In the genomic region with DNA sequence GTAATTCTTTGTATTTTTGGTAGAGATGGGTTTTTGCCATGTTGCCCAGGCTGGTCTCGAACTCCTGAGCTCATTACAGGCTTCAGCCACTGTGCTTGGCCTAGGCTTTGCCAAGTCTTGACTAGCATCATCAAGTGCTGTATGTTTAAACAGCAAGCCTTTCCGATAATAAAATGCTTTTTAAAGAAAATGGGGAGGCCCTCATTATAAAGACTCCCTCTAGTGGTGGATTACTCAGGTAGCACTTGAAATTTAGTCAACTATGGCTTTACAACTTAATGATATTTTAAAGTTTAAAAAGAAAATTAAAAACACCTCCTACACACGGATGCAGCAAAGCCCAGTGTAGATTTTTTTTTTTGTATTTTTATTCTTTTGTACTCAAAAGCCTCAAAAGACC, we compare ENCODE assay signal across 10 cellular contexts.
DNase-seq lines count a peak whose midpoint lies in the region; ATAC-seq and TF ChIP-seq lines count a peak whose summit lies in the region.
"Had no signal": no experiment of that assay in that cellular context is flagged by ENCODE, and none has a peak within 500 bp of the region (broad histone marks: within the 10 kb centered on the region; RNA-seq: fewer than 3 reads in every experiment).

No MANE protein-coding gene starts in this region.

- DNase-seq in NCI-H1105 treated with DMSO at 0.1 percent for 48 hours (lab: John Stamatoyannopoulos, UW), result peak; percentile 36
- DNase-seq in NCI-H1105 (lab: John Stamatoyannopoulos, UW), result no peak
- peak; percentile 21 for DNase-seq in NCI-H2171 (lab: John Stamatoyannopoulos, UW)
- peak; percentile 39 for DNase-seq in dermis blood vessel endothelial cell
- DNase-seq in prostate gland (ENCODE audit: low spot score), result no peak
- no peak for DNase-seq in activated CD4-positive, alpha-beta memory T cell treated with anti-CD3 and anti-CD28 coated beads for 36 hours

- no peaks in the 10 kb centered on the region for H3K36me3 Mint-ChIP-seq in activated T-helper 17 cell treated with anti-CD3 and anti-CD28 coated beads, Interleukin-2, amount 50 U/mL, for 72 hours (ENCODE audit: low read depth)
- no peaks in the 10 kb centered on the region for H3K36me3 Mint-ChIP-seq in activated CD4-positive, alpha-beta memory T cell treated with anti-CD3 and anti-CD28 coated beads for 36 hours
- H3K36me3 Mint-ChIP-seq: IgD-negative memory B cell had no signal

- intact Hi-C loops in prostate gland (cut with DNase I), result no loop called here
- intact Hi-C loops in activated CD4-positive, alpha-beta memory T cell treated with anti-CD3 and anti-CD28 coated beads for 36 hours (cut with micrococcal nuclease), result no loop called here

- no peak overlapping the region for H3K4me3 Mint-ChIP-seq in activated T-helper 17 cell treated with anti-CD3 and anti-CD28 coated beads, Interleukin-2, amount 50 U/mL, for 72 hours
- no peak overlapping the region for H3K4me3 Mint-ChIP-seq in activated CD4-positive, alpha-beta memory T cell treated with anti-CD3 and anti-CD28 coated beads for 36 hours
- H3K4me3 Mint-ChIP-seq: IgD-negative memory B cell had no signal

- no peak for TF ChIP-seq POLR2A in prostate gland (IDR thresholded peaks at IDR 0.05)

- H3K9me3 Mint-ChIP-seq in activated T-helper 17 cell treated with anti-CD3 and anti-CD28 coated beads, Interleukin-2, amount 50 U/mL, for 72 hours, result no peaks in the 10 kb centered on the region
- H3K9me3 Mint-ChIP-seq in activated CD4-positive, alpha-beta memory T cell treated with anti-CD3 and anti-CD28 coated beads for 36 hours, result no peaks in the 10 kb centered on the region

- no peak for ATAC-seq in activated T-helper 17 cell treated with anti-CD3 and anti-CD28 coated beads, Interleukin-2, amount 50 U/mL, for 72 hours (replicated peaks)
- no peak for ATAC-seq in GM19324 (IDR thresholded peaks at IDR 0.05; ENCODE audit: low FRiP score, unreplicated experiment)

- WGBS in prostate gland, result 67% methylated on average over 3 of the region's 3 CpGs

- H3K27ac ChIP-seq in prostate gland, result no peak overlapping the region
- H3K27ac ChIP-seq: BLaER1 had no signal

- no peaks in the 10 kb centered on the region for H3K36me3 ChIP-seq in prostate gland
- H3K36me3 ChIP-seq: BLaER1 had no signal

- H3K27ac Mint-ChIP-seq in activated T-helper 17 cell treated with anti-CD3 and anti-CD28 coated beads, Interleukin-2, amount 50 U/mL, for 72 hours, result no peak overlapping the region
- no peak overlapping the region for H3K27ac Mint-ChIP-seq in activated CD4-positive, alpha-beta memory T cell treated with anti-CD3 and anti-CD28 coated beads for 36 hours
- H3K27ac Mint-ChIP-seq: IgD-negative memory B cell had no signal

- POLR2A ChIA-PET in activated CD4-positive, alpha-beta memory T cell treated with anti-CD3 and anti-CD28 coated beads for 36 hours (lab: Charles Lee), result no interaction called here

- CTCF ChIA-PET in activated CD4-positive, alpha-beta memory T cell treated with anti-CD3 and anti-CD28 coated beads for 36 hours (lab: Charles Lee), result interaction anchor here (1.0 to 2.1 kb wide), 8 partner anchors 9 to 475 kb away, joined by 3 to 9 read pairs (median 4); no protein-coding TSS in a partner anchor

- H3K4me1 Mint-ChIP-seq in activated T-helper 17 cell treated with anti-CD3 and anti-CD28 coated beads, Interleukin-2, amount 50 U/mL, for 72 hours, result no peaks in the 10 kb centered on the region
- H3K4me1 Mint-ChIP-seq in activated CD4-positive, alpha-beta memory T cell treated with anti-CD3 and anti-CD28 coated beads for 36 hours (ENCODE audit: low read depth), result no peaks in the 10 kb centered on the region
- H3K4me1 Mint-ChIP-seq: IgD-negative memory B cell had no signal

- no peaks in the 10 kb centered on the region for H3K27me3 ChIP-seq in prostate gland (replicated peaks; ENCODE audit: insufficient read depth)
- H3K27me3 ChIP-seq: BLaER1 had no signal

- peak in 3 of 4 experiments; percentile 12 to 22 (median 17) for TF ChIP-seq CTCF in prostate gland (IDR thresholded peaks at IDR 0.05)

- no peak overlapping the region for H3K4me3 ChIP-seq in prostate gland
- H3K4me3 ChIP-seq: BLaER1 had no signal

- H3K4me1 ChIP-seq in prostate gland (replicated peaks), result no peaks in the 10 kb centered on the region
- H3K4me1 ChIP-seq: BLaER1 had no signal

- H3K27me3 Mint-ChIP-seq in activated T-helper 17 cell treated with anti-CD3 and anti-CD28 coated beads, Interleukin-2, amount 50 U/mL, for 72 hours, result peaks cover 7% of the 10 kb centered on the region
- no peaks in the 10 kb centered on the region for H3K27me3 Mint-ChIP-seq in activated CD4-positive, alpha-beta memory T cell treated with anti-CD3 and anti-CD28 coated beads for 36 hours

- H3K9me3 ChIP-seq in prostate gland, result no peaks in the 10 kb centered on the region
- H3K9me3 ChIP-seq: BLaER1 had no signal

Comparison
In these comparisons a context has a peak if more than half of its experiments do, and no peak if none do; other contexts are left out.
1. DNase-seq: peak in NCI-H1105 treated with DMSO at 0.1 percent for 48 hours (single experiment), NCI-H2171 (single experiment) and dermis blood vessel endothelial cell (single experiment); none in NCI-H1105 (single experiment), prostate gland (single experiment) and activated CD4-positive, alpha-beta memory T cell treated with anti-CD3 and anti-CD28 coated beads for 36 hours (single experiment).